ENCODE assay signal across 1 cellular context in the genomic region with DNA sequence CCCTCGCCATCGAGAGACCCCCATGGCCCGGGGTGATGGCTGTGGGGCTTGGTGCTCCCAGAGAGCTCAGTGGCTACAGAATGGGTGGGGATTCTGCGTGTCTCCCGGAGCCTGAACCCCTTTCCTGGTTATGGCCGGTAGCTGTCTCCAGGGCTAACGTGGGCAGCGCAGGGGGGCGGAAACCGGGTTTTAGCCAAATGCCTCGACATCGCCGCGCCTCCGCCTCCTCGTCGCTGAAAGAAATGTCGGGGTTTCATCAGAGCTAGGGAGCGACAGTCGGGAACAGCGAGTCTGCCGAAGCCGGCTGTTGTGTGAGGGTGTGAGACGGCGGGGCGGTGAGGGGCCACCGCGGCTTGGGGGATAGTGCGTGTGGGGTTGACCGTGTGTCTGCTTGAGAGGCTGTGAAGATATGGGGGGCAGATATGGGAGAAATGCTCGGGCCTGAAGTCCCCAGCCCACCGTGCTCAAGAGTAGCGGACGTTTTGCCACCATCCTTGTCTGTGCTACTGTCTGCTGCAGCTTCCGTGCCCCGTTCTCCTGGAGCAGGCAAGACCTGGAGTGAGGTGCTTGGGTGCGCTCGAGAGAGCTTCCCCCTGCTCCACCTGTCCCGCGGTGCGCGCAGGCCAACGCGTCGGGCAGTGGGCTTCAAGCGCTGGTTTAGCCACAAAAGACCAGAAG.
TF ChIP-seq lines count a peak whose summit lies in the region.

No MANE protein-coding gene starts in this region.

TF ChIP-seq in HepG2, 621 proteins besides CTCF, POLR2A, EP300 and RAD21:
- TF ChIP-seq PAF1 (CRISPR knock-in tag; IDR thresholded peaks at IDR 0.05), result no peak
- no peak for TF ChIP-seq ZNF260 (CRISPR knock-in tag; IDR thresholded peaks at IDR 0.05; ENCODE audit: borderline replicate concordance, low read depth)
- TF ChIP-seq ARID4A (CRISPR knock-in tag; IDR thresholded peaks at IDR 0.05; ENCODE audit: borderline replicate concordance), result no peak
- TF ChIP-seq EZH2 (conservative IDR thresholded peaks at IDR 0.05; ENCODE audit: low read depth, low read length), result peak; percentile 86
